In genomic region chr3:53846851-53847155, GRCh38 we compare ENCODE assay signal across 9 cellular contexts. TPM values are rescaled to one million over a fixed set of nuclear protein-coding genes. Genes with fewer than 3 reads are reported as not detected.
DNase-seq lines count a peak whose midpoint lies in the region; ATAC-seq and TF ChIP-seq lines count a peak whose summit lies in the region.
"Had no signal": no experiment of that assay in that cellular context is flagged by ENCODE, and none has a peak within 500 bp of the region (broad histone marks: within the 10 kb centered on the region; RNA-seq: fewer than 3 reads in every experiment).

No MANE protein-coding gene starts in this region.

- in situ Hi-C loops in IMR-90 (cut with MboI; ENCODE audit: low sequenced_read_pairs), result no loop called here

- H3K27ac ChIP-seq in CD4-positive, CD25-positive, alpha-beta regulatory T cell (ENCODE audit: insufficient read depth, low read length, poor library complexity, severe bottlenecking), result no peak overlapping the region
- no peak overlapping the region for H3K27ac ChIP-seq in IMR-90 (ENCODE audit: insufficient read depth, low read length)
- no peak overlapping the region for H3K27ac ChIP-seq in effector memory CD4-positive, alpha-beta T cell (ENCODE audit: insufficient read depth, low read length, poor library complexity, severe bottlenecking)

- H3K36me3 Mint-ChIP-seq in CD4-positive, CD25-positive, alpha-beta regulatory T cell, result no peaks in the 10 kb centered on the region

- no peak overlapping the region for H4K91ac ChIP-seq in IMR-90 (ENCODE audit: insufficient read depth, low read depth, low read length)

- no peak overlapping the region for H2AK5ac ChIP-seq in IMR-90 (ENCODE audit: low read depth, low read length)

- H3K79me1 ChIP-seq in IMR-90 (ENCODE audit: low read depth in 1 of 2, low read length in 2 of 2), result no peaks in the 10 kb centered on the region

- intact Hi-C loops in IMR-90 (cut with micrococcal nuclease), result no loop called here

- no peaks in the 10 kb centered on the region for H3K9me3 ChIP-seq in CD4-positive, CD25-positive, alpha-beta regulatory T cell (ENCODE audit: control insufficient read depth in 2 of 2, low read length in 2 of 2)
- H3K9me3 ChIP-seq in IMR-90 (ENCODE audit: control insufficient read depth, insufficient read depth, low read length) (peaks cover 3% of the 10 kb centered on the region; the same call in 1 of the 2 replicates), neuron (ENCODE audit: low read length) (no peaks in the 10 kb centered on the region)
- H3K9me3 ChIP-seq in effector memory CD4-positive, alpha-beta T cell (ENCODE audit: control insufficient read depth, low read length), result no peaks in the 10 kb centered on the region

- H3K27ac Mint-ChIP-seq in CD4-positive, CD25-positive, alpha-beta regulatory T cell, result no peak overlapping the region

- H3K27me3 Mint-ChIP-seq in CD4-positive, CD25-positive, alpha-beta regulatory T cell, result peaks cover 50% of the 10 kb centered on the region

- H2BK20ac ChIP-seq in IMR-90 (ENCODE audit: low read depth, low read length), result no peak overlapping the region

- no CpG with 5 or more reads among the region's 10 CpGs for WGBS in IMR-90 (ENCODE audit: extremely low coverage in 2 of 2, insufficient read length in 1 of 2), 2 experiments

- H3K27me3 ChIP-seq in CD4-positive, CD25-positive, alpha-beta regulatory T cell (ENCODE audit: control insufficient read depth, insufficient read depth, low read length), result peaks cover 16% of the 10 kb centered on the region
- H3K27me3 ChIP-seq in IMR-90 (ENCODE audit: control insufficient read depth, insufficient read depth, low read length), result peaks cover 58% of the 10 kb centered on the region
- peaks cover 26% of the 10 kb centered on the region for H3K27me3 ChIP-seq in effector memory CD4-positive, alpha-beta T cell (replicated peaks; ENCODE audit: control insufficient read depth, insufficient read depth, low read length, poor library complexity, severe bottlenecking)
- peaks cover 2% of the 10 kb centered on the region for H3K27me3 ChIP-seq in neuron (ENCODE audit: insufficient read depth, low read length)

- CTCF ChIA-PET in IMR-90 (lab: Yijun Ruan, JAX), result no interaction called here

- H3K4me1 Mint-ChIP-seq in CD4-positive, CD25-positive, alpha-beta regulatory T cell, result peaks cover 0 to 19% (median 0%) of the 10 kb centered on the region in 4 donors

- dilution Hi-C loops in IMR-90 (cut with HindIII; ENCODE audit: low sequenced_read_pairs, unreplicated experiment), result no loop called here

- H2AFZ ChIP-seq in IMR-90 (replicated peaks; ENCODE audit: low read length, poor library complexity), result peak overlapping the region; percentile 90
- peak overlapping the region; percentile 97 for H2AFZ ChIP-seq in neuron (ENCODE audit: low read depth, low read length)

- H2BK5ac ChIP-seq in IMR-90 (ENCODE audit: low read depth, low read length, poor library complexity, severe bottlenecking), result no peak overlapping the region

- no peak overlapping the region for H2BK15ac ChIP-seq in IMR-90 (ENCODE audit: low read depth, low read length)

- no peak overlapping the region for H3K9ac ChIP-seq in IMR-90 (ENCODE audit: low read depth, low read length)

- no peak overlapping the region for H3K56ac ChIP-seq in IMR-90 (ENCODE audit: extremely low read depth, insufficient read depth, low read length)

- H2AK9ac ChIP-seq in IMR-90 (replicated peaks; ENCODE audit: low read depth, low read length, poor library complexity), result no peak overlapping the region

- H2BK120ac ChIP-seq in IMR-90 (ENCODE audit: low read depth, low read length), result no peak overlapping the region

- H3K4ac ChIP-seq in IMR-90 (ENCODE audit: low read depth, low read length), result no peak overlapping the region

- no peak overlapping the region for H4K5ac ChIP-seq in IMR-90 (ENCODE audit: low read depth, low read length)

- peaks cover 0 to 2% (median 0%) of the 10 kb centered on the region in 7 donors for H3K9me3 Mint-ChIP-seq in CD4-positive, CD25-positive, alpha-beta regulatory T cell

- H4K20me1 ChIP-seq in IMR-90 (ENCODE audit: insufficient read depth, low read length), result no peaks in the 10 kb centered on the region

- H4K8ac ChIP-seq in IMR-90 (ENCODE audit: low read depth in 2 of 2, low read length in 2 of 2), result no peak overlapping the region

- H3K36me3 ChIP-seq in CD4-positive, CD25-positive, alpha-beta regulatory T cell (ENCODE audit: control insufficient read depth, insufficient read depth, low read length), result no peaks in the 10 kb centered on the region
- H3K36me3 ChIP-seq in IMR-90 (ENCODE audit: control insufficient read depth, insufficient read depth, low read length) (no peaks in the 10 kb centered on the region), neuron (ENCODE audit: insufficient read depth, low read length) (no peaks in the 10 kb centered on the region)
- H3K36me3 ChIP-seq in effector memory CD4-positive, alpha-beta T cell (ENCODE audit: control insufficient read depth, insufficient read depth, low read length), result no peaks in the 10 kb centered on the region

- peak overlapping the region; percentile 37 for H3K4me3 ChIP-seq in CD4-positive, CD25-positive, alpha-beta regulatory T cell (ENCODE audit: low read depth, low read length)
- no peak overlapping the region for H3K4me3 ChIP-seq in IMR-90 (ENCODE audit: insufficient read depth, low read depth, low read length)
- peak overlapping the region; percentile 51 for H3K4me3 ChIP-seq in effector memory CD4-positive, alpha-beta T cell (ENCODE audit: insufficient read depth, low read depth, low read length, poor library complexity, severe bottlenecking)
- H3K4me3 ChIP-seq in neuron (ENCODE audit: low read length), result peak overlapping the region; percentile 61

- peaks cover 23% of the 10 kb centered on the region for H3K4me1 ChIP-seq in CD4-positive, CD25-positive, alpha-beta regulatory T cell (ENCODE audit: control insufficient read depth, insufficient read depth, low read length, poor library complexity, severe bottlenecking)
- H3K4me1 ChIP-seq in IMR-90 (ENCODE audit: control insufficient read depth, insufficient read depth, low read length), result no peaks in the 10 kb centered on the region; the same call in 1 of the 2 replicates
- peaks cover 10% of the 10 kb centered on the region for H3K4me1 ChIP-seq in effector memory CD4-positive, alpha-beta T cell (ENCODE audit: control insufficient read depth, insufficient read depth, low read length, poor library complexity, severe bottlenecking)
- peaks cover 5% of the 10 kb centered on the region for H3K4me1 ChIP-seq in neuron (ENCODE audit: insufficient read depth, low read length)

- no peaks in the 10 kb centered on the region for H3K9me1 ChIP-seq in IMR-90 (ENCODE audit: insufficient read depth, low read length)

- POLR2A ChIA-PET in IMR-90 (lab: Charles Lee; ENCODE audit: unreplicated experiment), result no interaction called here

- no peak for TF ChIP-seq CTCF in IMR-90 (conservative IDR thresholded peaks at IDR 0.05; ENCODE audit: low read depth, low read length)

- H3K4me3 Mint-ChIP-seq in CD4-positive, CD25-positive, alpha-beta regulatory T cell, result peak overlapping the region in 2 of 4 donors; percentile 67 to 76

- DNase-seq in CD4-positive, CD25-positive, alpha-beta regulatory T cell, result no peak
- DNase-seq in IMR-90, result no peak
- no peak for DNase-seq in effector memory CD4-positive, alpha-beta T cell
- no peak for DNase-seq in anterior cingulate cortex (lab: John Stamatoyannopoulos, UW)

- BruUV-seq in IMR-90 (replicated peaks; lab: Mats Ljungman, UMichigan), result no TSS peak

- ATAC-seq in CD4-positive, CD25-positive, alpha-beta regulatory T cell (ENCODE audit: low read depth in 2 of 2), result no peak
- ATAC-seq in IMR-90 (ENCODE audit: low read depth), result no peak
- ATAC-seq in HG03521 (IDR thresholded peaks at IDR 0.05; ENCODE audit: unreplicated experiment), result no peak
- ATAC-seq in HG02763 (IDR thresholded peaks at IDR 0.05; ENCODE audit: unreplicated experiment), result no peak
- no peak for ATAC-seq in GM21619 (IDR thresholded peaks at IDR 0.05; ENCODE audit: unreplicated experiment)

- no peak overlapping the region for H3K18ac ChIP-seq in IMR-90 (ENCODE audit: low read depth, low read length)

- no peak overlapping the region for H3K14ac ChIP-seq in IMR-90 (replicated peaks; ENCODE audit: low read depth, low read length)

- no peak for TF ChIP-seq POLR2A in IMR-90 (IDR thresholded peaks at IDR 0.05; ENCODE audit: low read depth, low read length)

- H3K4me2 ChIP-seq in IMR-90 (ENCODE audit: low read depth, low read length), result peak overlapping the region; percentile 36; the same call in 1 of the 2 replicates

- H3K23ac ChIP-seq in IMR-90 (ENCODE audit: low read depth, low read length), result no peak overlapping the region

- TF ChIP-seq RAD21 in IMR-90 (IDR thresholded peaks at IDR 0.05; ENCODE audit: low read length), result no peak

TF ChIP-seq in IMR-90, 13 proteins besides CTCF, POLR2A, EP300 and RAD21 (continues in another document):
- TF ChIP-seq RCOR1 (IDR thresholded peaks at IDR 0.05; ENCODE audit: insufficient replicate concordance, low read length), result no peak
- TF ChIP-seq MXI1 (IDR thresholded peaks at IDR 0.05; ENCODE audit: borderline replicate concordance, low read depth, low read length), result no peak

RNA-seq across cellular contexts. Expression of gene IL17RB, which starts 0.4 kb away (rescaled TPM):
- 2.5 TPM for total RNA-seq in CD4-positive, CD25-positive, alpha-beta regulatory T cell
- polyA plus RNA-seq in CD4-positive, CD25-positive, alpha-beta regulatory T cell, result 1 to 10 TPM; 3.1 to 5.1 (median 4.1) TPM
- under 0.01 TPM in 1 of 2 replicates, not detected in the other for total RNA-seq in IMR-90 (2012; rRNA removed)
- 0.09 TPM in 1 of 2 replicates, not detected in the other for polyA plus RNA-seq in IMR-90 (2012; rRNA removed)
- polyA plus RNA-seq in IMR-90 (2012; cell fraction: cytosol; rRNA removed), result 0.03 TPM in 1 of 2 replicates, not detected in the other
- polyA plus RNA-seq in IMR-90 (2012; cell fraction: nucleus; rRNA removed; ENCODE audit: low replicate concordance), result 0.12 and 0.25 TPM in 2 replicates
- total RNA-seq: endothelial cell of umbilical vein had no signal

RNA-seq across cellular contexts. Expression of gene CHDH, which starts 0.6 kb away (rescaled TPM):
- total RNA-seq in CD4-positive, CD25-positive, alpha-beta regulatory T cell, result 4.3 TPM
- polyA plus RNA-seq in CD4-positive, CD25-positive, alpha-beta regulatory T cell, result 1 to 10 TPM in 2 of 4 donors, under 1 TPM in 2; 0.45 to 1.4 (median 0.89) TPM
- total RNA-seq in IMR-90 (2012; rRNA removed), result under 0.01 and 0.28 TPM in 2 replicates
- 0.07 and 0.19 TPM in 2 replicates for polyA plus RNA-seq in IMR-90 (2012; rRNA removed)
- polyA plus RNA-seq in IMR-90 (2012; cell fraction: cytosol; rRNA removed), result 0.02 and 0.08 TPM in 2 replicates
- 0.23 and 0.29 TPM in 2 replicates for polyA plus RNA-seq in IMR-90 (2012; cell fraction: nucleus; rRNA removed; ENCODE audit: low replicate concordance)

RNA-seq across cellular contexts. Expression of gene ACTR8, which starts 35.1 kb away (rescaled TPM):
- 35.8 TPM for total RNA-seq in CD4-positive, CD25-positive, alpha-beta regulatory T cell
- 10 to 100 TPM; 18.5 to 24.9 (median 19.5) TPM for polyA plus RNA-seq in CD4-positive, CD25-positive, alpha-beta regulatory T cell
- total RNA-seq in IMR-90 (2012; rRNA removed), result 31.4 and 35.8 TPM in 2 replicates
- 14.5 and 20.3 TPM in 2 replicates for polyA plus RNA-seq in IMR-90 (2012; rRNA removed)
- polyA plus RNA-seq in IMR-90 (2012; cell fraction: cytosol; rRNA removed), result 4.6 and 6.5 TPM in 2 replicates
- polyA plus RNA-seq in IMR-90 (2012; cell fraction: nucleus; rRNA removed; ENCODE audit: low replicate concordance), result 7.6 and 24.1 TPM in 2 replicates

RNA-seq across cellular contexts. Expression of gene SELENOK, which starts 44.9 kb away (rescaled TPM):
- 127 TPM for total RNA-seq in CD4-positive, CD25-positive, alpha-beta regulatory T cell
- polyA plus RNA-seq in CD4-positive, CD25-positive, alpha-beta regulatory T cell, result 100 to 1,000 TPM; 129 to 158 (median 148) TPM
- total RNA-seq in IMR-90 (2012; rRNA removed), result 19.2 and 37.1 TPM in 2 replicates
- 35.5 and 36.2 TPM in 2 replicates for polyA plus RNA-seq in IMR-90 (2012; rRNA removed)
- 7.9 and 31.3 TPM in 2 replicates for polyA plus RNA-seq in IMR-90 (2012; cell fraction: cytosol; rRNA removed)
- 1.6 and 16.1 TPM in 2 replicates for polyA plus RNA-seq in IMR-90 (2012; cell fraction: nucleus; rRNA removed; ENCODE audit: low replicate concordance)
